8 cellular contexts compared by ENCODE assay signal in genomic region chr7:154503962-154504550, GRCh38.
DNase-seq lines count a peak whose midpoint lies in the region; TF ChIP-seq lines count a peak whose summit lies in the region.

No MANE protein-coding gene starts in this region.

- no peaks in the 10 kb centered on the region for H3K9me2 ChIP-seq in SU-DHL-6 (replicated peaks; ENCODE audit: insufficient read depth, low read length)

- H3K79me2 ChIP-seq in SU-DHL-6 (ENCODE audit: insufficient read depth, low read length) = no peaks in the 10 kb centered on the region

- DNase-seq in SKM-1 treated with dmso at 0.1 percent for 144 hours (lab: John Stamatoyannopoulos, UW; ENCODE audit: unreplicated experiment) = peak; percentile 0
- no peak for DNase-seq in SKM-1 (lab: John Stamatoyannopoulos, UW; ENCODE audit: unreplicated experiment)
- peak; percentile 74 for DNase-seq in NAMALWA (ENCODE audit: low spot score)
- DNase-seq in iPS DF 4.7 (ENCODE audit: extremely low read depth, low spot score) = peak; percentile 0
- no peak for DNase-seq in UCSD-AML1 (lab: John Stamatoyannopoulos, UW; ENCODE audit: unreplicated experiment)
- no peak for DNase-seq in NCI-H226
- no peak for DNase-seq in activated T-cell treated with anti-CD3 and anti-CD28 coated beads, Interleukin-2, amount 50 U/mL, for 1 hour

- H3K4me2 ChIP-seq in SU-DHL-6 (ENCODE audit: low read depth, low read length, poor library complexity, severe bottlenecking) = no peak overlapping the region

- H3K27me3 ChIP-seq in SU-DHL-6 (ENCODE audit: low read length) = no peaks in the 10 kb centered on the region

- no peak overlapping the region for H2AFZ ChIP-seq in SU-DHL-6 (ENCODE audit: low read depth, low read length, severe bottlenecking)

- no peaks in the 10 kb centered on the region for H3K36me3 ChIP-seq in SU-DHL-6 (ENCODE audit: low read length)

- no peaks in the 10 kb centered on the region for H3K9me3 ChIP-seq in SU-DHL-6 (ENCODE audit: insufficient read depth, low read length)

- H3K27ac ChIP-seq in SU-DHL-6 (ENCODE audit: low read depth, low read length) = no peak overlapping the region

- peak; percentile 50 for TF ChIP-seq CTCF in SU-DHL-6 (IDR thresholded peaks at IDR 0.05; ENCODE audit: insufficient read depth, low read length, poor library complexity, severe bottlenecking)

- no peaks in the 10 kb centered on the region for H4K20me1 ChIP-seq in SU-DHL-6 (ENCODE audit: low read depth, low read length)

- H3K9ac ChIP-seq in SU-DHL-6 (ENCODE audit: low read length) = no peak overlapping the region

- H3F3A ChIP-seq in SU-DHL-6 (ENCODE audit: insufficient read depth) = no peaks in the 10 kb centered on the region

- H3K4me3 ChIP-seq in SU-DHL-6 (ENCODE audit: insufficient read depth, low read length, poor library complexity, severe bottlenecking) = no peak overlapping the region

Comparison
In these comparisons a context has a peak if more than half of its experiments do, and no peak if none do; other contexts are left out.
1. DNase-seq: peak in SKM-1 treated with dmso at 0.1 percent for 144 hours (single experiment), NAMALWA (single experiment) and iPS DF 4.7 (single experiment); none in SKM-1 (single experiment), UCSD-AML1 (single experiment), NCI-H226 (single experiment) and activated T-cell treated with anti-CD3 and anti-CD28 coated beads, Interleukin-2, amount 50 U/mL, for 1 hour (single experiment).